ENCODE assay signal across 1 cellular context in the genomic region with DNA sequence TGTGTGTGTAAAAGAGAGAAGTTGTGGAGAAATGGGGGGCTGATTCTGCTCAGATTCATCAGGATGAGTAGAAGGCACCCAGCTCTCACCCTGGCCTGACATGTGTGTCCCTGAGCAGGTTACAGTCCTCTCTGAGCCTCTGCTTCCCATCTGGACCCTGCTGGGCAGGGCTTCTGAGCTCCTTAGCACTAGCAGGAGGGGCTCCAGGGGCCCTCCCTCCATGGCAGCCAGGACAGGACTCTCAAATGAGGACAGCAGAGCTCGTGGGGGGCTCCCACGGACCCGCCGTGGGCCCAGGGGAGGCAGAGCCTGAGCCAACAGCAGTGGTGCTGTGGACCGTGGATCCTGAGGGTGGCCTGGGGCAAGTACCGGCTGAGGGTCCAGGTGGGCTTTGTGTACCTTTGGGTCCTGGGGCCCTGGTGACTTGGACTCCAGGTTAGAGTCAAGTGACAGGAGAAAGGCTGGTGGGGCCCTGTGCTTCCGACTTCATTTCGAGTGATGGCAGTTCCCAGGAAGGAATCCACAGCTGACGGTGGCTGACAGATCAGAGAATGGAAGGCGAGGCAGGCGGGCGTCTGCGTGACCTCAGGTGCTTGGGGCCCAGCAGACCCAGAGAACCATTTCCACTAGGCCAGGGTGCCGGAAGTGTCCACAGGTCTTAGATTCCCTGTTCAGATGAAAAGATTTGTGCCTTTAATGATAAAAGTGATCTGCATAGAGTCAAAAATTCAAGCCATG.
A peak's percentile ranks its signal among the peaks of the same experiment; 100 is the strongest.
TF ChIP-seq lines count a peak whose summit lies in the region.

No MANE protein-coding gene starts in this region.

TF ChIP-seq in IMR-90, 13 proteins besides CTCF, POLR2A, EP300 and RAD21:
- TF ChIP-seq CHD1 (IDR thresholded peaks at IDR 0.05; ENCODE audit: low read depth, low read length): peak; percentile 30; the same call in 1 of the 2 replicates
- TF ChIP-seq, protein P1, sequence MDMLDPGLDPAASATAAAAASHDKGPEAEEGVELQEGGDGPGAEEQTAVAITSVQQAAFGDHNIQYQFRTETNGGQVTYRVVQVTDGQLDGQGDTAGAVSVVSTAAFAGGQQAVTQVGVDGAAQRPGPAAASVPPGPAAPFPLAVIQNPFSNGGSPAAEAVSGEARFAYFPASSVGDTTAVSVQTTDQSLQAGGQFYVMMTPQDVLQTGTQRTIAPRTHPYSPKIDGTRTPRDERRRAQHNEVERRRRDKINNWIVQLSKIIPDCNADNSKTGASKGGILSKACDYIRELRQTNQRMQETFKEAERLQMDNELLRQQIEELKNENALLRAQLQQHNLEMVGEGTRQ (IDR thresholded peaks at IDR 0.05; ENCODE audit: low read depth, low read length): peak; percentile 0; the same call in 1 of the 2 replicates
- TF ChIP-seq FOS (IDR thresholded peaks at IDR 0.05; ENCODE audit: low read depth, low read length): no peak
TF ChIP-seq in IMR-90: peak in this region for 2.
